Comparison of ENCODE assay signal across 19 cellular contexts in genomic region chr13:37392389-37392788, GRCh38.
DNase-seq lines count a peak whose midpoint lies in the region; ATAC-seq and TF ChIP-seq lines count a peak whose summit lies in the region.
"Had no signal": no experiment of that assay in that cellular context is flagged by ENCODE, and none has a peak within 500 bp of the region (broad histone marks: within the 10 kb centered on the region; RNA-seq: fewer than 3 reads in every experiment).

No MANE protein-coding gene starts in this region.

- DNase-seq in amniotic epithelial cell (ENCODE audit: low read depth) (peak; percentile 74), cardiac muscle cell (ENCODE audit: low read depth in 1 of 2, low spot score in 1 of 2) (peak in 1 of 2 donors; percentile 61), left ventricle myocardium inferior (no peak), smooth muscle cell (lab: John Stamatoyannopoulos, UW; ENCODE audit: unreplicated experiment) (no peak)
- no peak for DNase-seq in activated T-cell treated with anti-CD3 and anti-CD28 coated beads, Interleukin-2, amount 50 U/mL, for 1 hour
- DNase-seq: ACHN; BE2C; C1 segment of cervical spinal cord; CD4-positive, CD25-positive, alpha-beta regulatory T cell; CD8-positive, alpha-beta memory T cell; COR-L47; DMS 273 treated with DMSO at 0.1 percent for 48 hours; DMS53; DND-41; EL; H9 had no signal

- H3K4me3 ChIP-seq in cardiac muscle cell (no peak overlapping the region), left ventricle myocardium inferior (no peak overlapping the region), smooth muscle cell (no peak overlapping the region)
- H3K4me3 ChIP-seq: GM12878 had no signal

- no peaks in the 10 kb centered on the region for H3K79me2 ChIP-seq in smooth muscle cell (ENCODE audit: low read depth)

- H3F3A ChIP-seq in smooth muscle cell (ENCODE audit: low read depth), result no peaks in the 10 kb centered on the region

- H3K9me3 ChIP-seq in cardiac muscle cell (ENCODE audit: low read depth) (no peaks in the 10 kb centered on the region), left ventricle myocardium inferior (replicated peaks) (peaks cover 16% of the 10 kb centered on the region), smooth muscle cell (replicated peaks; ENCODE audit: low read depth) (no peaks in the 10 kb centered on the region)
- H3K9me3 ChIP-seq: BE2C had no signal

- H3K27ac ChIP-seq in cardiac muscle cell (peak overlapping the region; percentile 15), left ventricle myocardium inferior (replicated peaks) (peak overlapping the region; percentile 9), smooth muscle cell (ENCODE audit: low read depth) (no peak overlapping the region)

- H3K4me2 ChIP-seq in smooth muscle cell, result peak overlapping the region; percentile 10

- H3K27me3 ChIP-seq in cardiac muscle cell, result no peaks in the 10 kb centered on the region
- no peaks in the 10 kb centered on the region for H3K27me3 ChIP-seq in left ventricle myocardium inferior (ENCODE audit: low read depth)
- no peaks in the 10 kb centered on the region for H3K27me3 ChIP-seq in smooth muscle cell (ENCODE audit: low read depth)
- H3K27me3 ChIP-seq: BE2C had no signal

- intact Hi-C loops in left ventricle myocardium inferior (cut with micrococcal nuclease), result no loop called here

- 20% methylated on average over 3 of the region's 3 CpGs for WGBS in smooth muscle cell (ENCODE audit: low lambda C conversion rate)

- TF ChIP-seq CTCF in cardiac muscle cell (IDR thresholded peaks at IDR 0.05; ENCODE audit: low read depth, low read length) (no peak), left ventricle myocardium inferior (IDR thresholded peaks at IDR 0.05; ENCODE audit: borderline replicate concordance) (no peak), smooth muscle cell (IDR thresholded peaks at IDR 0.05; ENCODE audit: borderline replicate concordance, insufficient read depth, poor library complexity, severe bottlenecking) (no peak)

- ATAC-seq in HG03442 (IDR thresholded peaks at IDR 0.05; ENCODE audit: unreplicated experiment), result no peak
- ATAC-seq: GM12878, HepG2 had no signal

- H3K4me1 ChIP-seq in cardiac muscle cell (ENCODE audit: low read depth), result peaks cover 24% of the 10 kb centered on the region
- H3K4me1 ChIP-seq in left ventricle myocardium inferior, result peaks cover 13% of the 10 kb centered on the region
- no peaks in the 10 kb centered on the region for H3K4me1 ChIP-seq in smooth muscle cell (ENCODE audit: low read depth)
- H3K4me1 ChIP-seq: BE2C had no signal

- no peak overlapping the region for H3K9ac ChIP-seq in smooth muscle cell (ENCODE audit: low read depth)

- H2AFZ ChIP-seq in smooth muscle cell (ENCODE audit: low read depth), result no peak overlapping the region

- H3K36me3 ChIP-seq in cardiac muscle cell, result no peaks in the 10 kb centered on the region
- H3K36me3 ChIP-seq in left ventricle myocardium inferior, result no peaks in the 10 kb centered on the region
- no peaks in the 10 kb centered on the region for H3K36me3 ChIP-seq in smooth muscle cell (ENCODE audit: low read depth)
- H3K36me3 ChIP-seq: BE2C had no signal

- H4K20me1 ChIP-seq in smooth muscle cell (ENCODE audit: low read depth), result no peaks in the 10 kb centered on the region
